Comparison of ENCODE assay signal across 1 cellular context in genomic region chr4:48212165-48212564, GRCh38.
A peak's percentile ranks its signal among the peaks of the same experiment; 100 is the strongest.
TF ChIP-seq lines count a peak whose summit lies in the region.

No MANE protein-coding gene starts in this region.

TF ChIP-seq in K562, 482 proteins besides CTCF, POLR2A, EP300 and RAD21 (continued from another document and continues in another):
- TF ChIP-seq UBTF (IDR thresholded peaks at IDR 0.05; ENCODE audit: borderline replicate concordance in 1 of 2, low read depth in 2 of 2, low read length in 2 of 2) (no peak), CEBPB (tag; IDR thresholded peaks at IDR 0.05) (no peak), ZNF140 (CRISPR knock-in tag; IDR thresholded peaks at IDR 0.05) (no peak), CGGBP1 (CRISPR knock-in tag; IDR thresholded peaks at IDR 0.05) (no peak), MITF (IDR thresholded peaks at IDR 0.05) (no peak), U2AF2 (optimal IDR thresholded peaks at IDR 0.05; ENCODE audit: low read depth, low read length) (no peak), DDX20 (tag; IDR thresholded peaks at IDR 0.05; ENCODE audit: low read depth) (no peak), ZBTB49 (CRISPR knock-in tag; IDR thresholded peaks at IDR 0.05; ENCODE audit: borderline replicate concordance) (no peak), ZNF217 (CRISPR knock-in tag; IDR thresholded peaks at IDR 0.05) (no peak), TOE1 (IDR thresholded peaks at IDR 0.05; ENCODE audit: borderline replicate concordance) (no peak), TOE1 (CRISPR knock-in tag; IDR thresholded peaks at IDR 0.05; ENCODE audit: borderline replicate concordance, low read depth) (no peak), ATF3 (IDR thresholded peaks at IDR 0.05) (no peak), ATF3 (CRISPR knock-in tag; conservative IDR thresholded peaks at IDR 0.05) (no peak), ILK (tag; IDR thresholded peaks at IDR 0.05; ENCODE audit: borderline replicate concordance, low read depth) (no peak), ZHX1 (conservative IDR thresholded peaks at IDR 0.05; ENCODE audit: low read length) (no peak), SFPQ (IDR thresholded peaks at IDR 0.05; ENCODE audit: low read depth, low read length) (no peak), USF1 (CRISPR knock-in tag; IDR thresholded peaks at IDR 0.05) (no peak), POLR2G (IDR thresholded peaks at IDR 0.05; ENCODE audit: low read depth, low read length) (no peak), ZZZ3 (IDR thresholded peaks at IDR 0.05) (no peak), ZNF3 (CRISPR knock-in tag; IDR thresholded peaks at IDR 0.05) (no peak), LEF1 (IDR thresholded peaks at IDR 0.05) (peak; percentile 62; the same call in 1 of the 2 replicates), ZMIZ1 (IDR thresholded peaks at IDR 0.05; ENCODE audit: low read depth in 2 of 2, low read length in 2 of 2) (0 out of 4 replicates have a peak, but pooled peaks of 1 of the 2 experiments have one; percentile 28), ZNF444 (CRISPR knock-in tag; IDR thresholded peaks at IDR 0.05) (no peak), PHTF2 (CRISPR knock-in tag; IDR thresholded peaks at IDR 0.05) (no peak), SMARCE1 (IDR thresholded peaks at IDR 0.05) (peak; percentile 66), ETV1 (tag; conservative IDR thresholded peaks at IDR 0.05; ENCODE audit: low read depth) (no peak), SOX6 (IDR thresholded peaks at IDR 0.05) (peak; percentile 81), SMAD2 (IDR thresholded peaks at IDR 0.05; ENCODE audit: low read depth, low read length) (no peak), ZNF121 (CRISPR knock-in tag; conservative IDR thresholded peaks at IDR 0.05) (no peak), SRF (CRISPR knock-in tag; IDR thresholded peaks at IDR 0.05) (peak in 1 of 2 experiments; percentile 91; a peak in 2 of 4 replicates), HDAC8 (tag; IDR thresholded peaks at IDR 0.05) (no peak), THAP7 (CRISPR knock-in tag; IDR thresholded peaks at IDR 0.05) (no peak), KAT2B (IDR thresholded peaks at IDR 0.05; ENCODE audit: low read depth, low read length) (no peak), TRIM24 (IDR thresholded peaks at IDR 0.05) (peak in 1 of 2 experiments; percentile 42; a peak in 2 of 4 replicates), DEAF1 (CRISPR knock-in tag; IDR thresholded peaks at IDR 0.05) (no peak), PBX2 (CRISPR knock-in tag; IDR thresholded peaks at IDR 0.05; ENCODE audit: low read depth) (no peak), PBX2 (tag; conservative IDR thresholded peaks at IDR 0.05; ENCODE audit: low read depth) (no peak)
